ENCODE assay signal across 17 cellular contexts in genomic region chr11:68692115-68692514, GRCh38. TPM values are rescaled to one million over a fixed set of nuclear protein-coding genes. Genes with fewer than 3 reads are reported as not detected.
A peak's percentile ranks its signal among the peaks of the same experiment; 100 is the strongest.
DNase-seq lines count a peak whose midpoint lies in the region; ATAC-seq and TF ChIP-seq lines count a peak whose summit lies in the region.
"Had no signal": no experiment of that assay in that cellular context is flagged by ENCODE, and none has a peak within 500 bp of the region (broad histone marks: within the 10 kb centered on the region; RNA-seq: fewer than 3 reads in every experiment).

No MANE protein-coding gene starts in this region.

- DNase-seq in Right ventricle myocardium inferior (ENCODE audit: missing footprints): peak; percentile 47
- DNase-seq in left ventricle myocardium inferior: no peak
- no peak for DNase-seq in T-helper 17 cell
- DNase-seq in islet precursor cell: peak; percentile 25
- peak; percentile 13 for DNase-seq in osteoblast (ENCODE audit: insufficient read length, low spot score, missing footprints)
- DNase-seq in smooth muscle cell (lab: John Stamatoyannopoulos, UW; ENCODE audit: unreplicated experiment): no peak
- no peak for DNase-seq in activated CD4-positive, alpha-beta T cell treated with anti-CD3 and anti-CD28 coated beads, Interleukin-2, amount 50 U/mL, for 48 hours
- DNase-seq: 8988T; CD4-positive, alpha-beta memory T cell; DMS153; DMS79; GDM1 had no signal

- no peaks in the 10 kb centered on the region for H3K4me1 ChIP-seq in left ventricle myocardium inferior
- no peaks in the 10 kb centered on the region for H3K4me1 ChIP-seq in osteoblast (ENCODE audit: insufficient read depth, low read length)
- no peaks in the 10 kb centered on the region for H3K4me1 ChIP-seq in smooth muscle cell (ENCODE audit: low read depth)
- H3K4me1 ChIP-seq: HAP-1 had no signal

- ATAC-seq in Right ventricle myocardium inferior (no peak), T-helper 17 cell (no peak), HG02571 (IDR thresholded peaks at IDR 0.05; ENCODE audit: unreplicated experiment) (no peak)
- ATAC-seq: GM23338 had no signal

- H3K27me3 ChIP-seq in left ventricle myocardium inferior (ENCODE audit: low read depth) (peaks cover 92% of the 10 kb centered on the region), osteoblast (ENCODE audit: insufficient read depth, low read length) (peaks cover 46% of the 10 kb centered on the region), smooth muscle cell (ENCODE audit: low read depth) (peaks cover 2% of the 10 kb centered on the region)

- H3K4me3 ChIP-seq in left ventricle myocardium inferior (no peak overlapping the region), osteoblast (ENCODE audit: insufficient read depth, low read length) (no peak overlapping the region), smooth muscle cell (no peak overlapping the region)
- H3K4me3 ChIP-seq: BLaER1, GM23338, HAP-1 had no signal

- H3K36me3 Mint-ChIP-seq in T-helper 17 cell (ENCODE audit: low read depth): peaks cover 6% of the 10 kb centered on the region
- H3K36me3 Mint-ChIP-seq: CD14-positive monocyte had no signal

- peak overlapping the region; percentile 60 for H3K27ac Mint-ChIP-seq in T-helper 17 cell
- H3K27ac Mint-ChIP-seq: CD14-positive monocyte, GM23338 had no signal

- WGBS in smooth muscle cell (ENCODE audit: low lambda C conversion rate): 95% methylated on average over 10 of the region's 10 CpGs

- TF ChIP-seq CTCF in left ventricle myocardium inferior (IDR thresholded peaks at IDR 0.05; ENCODE audit: borderline replicate concordance) (no peak), osteoblast (IDR thresholded peaks at IDR 0.05; ENCODE audit: extremely low read depth, low read depth, low read length) (no peak), smooth muscle cell (IDR thresholded peaks at IDR 0.05; ENCODE audit: borderline replicate concordance, insufficient read depth, poor library complexity, severe bottlenecking) (no peak)

- H3K4me3 Mint-ChIP-seq in T-helper 17 cell: no peak overlapping the region
- H3K4me3 Mint-ChIP-seq: CD14-positive monocyte; CD4-positive, alpha-beta memory T cell; GM23338 had no signal

- H2AFZ ChIP-seq in osteoblast (ENCODE audit: low read length) (no peak overlapping the region), smooth muscle cell (ENCODE audit: low read depth) (no peak overlapping the region)
- H2AFZ ChIP-seq: GM23338 had no signal

- no peak overlapping the region for H3K9ac ChIP-seq in smooth muscle cell (ENCODE audit: low read depth)
- H3K9ac ChIP-seq: BLaER1 had no signal

- H3K4me2 ChIP-seq in osteoblast (ENCODE audit: insufficient read depth, low read length): no peak overlapping the region
- H3K4me2 ChIP-seq in smooth muscle cell: no peak overlapping the region
- H3K4me2 ChIP-seq: GM23338 had no signal

- H3F3A ChIP-seq in smooth muscle cell (ENCODE audit: low read depth): no peaks in the 10 kb centered on the region

- intact Hi-C loops in Right ventricle myocardium inferior (cut with DNase I) (no loop called here), left ventricle myocardium inferior (cut with micrococcal nuclease) (no loop called here)

- no peaks in the 10 kb centered on the region for H3K79me2 ChIP-seq in osteoblast (ENCODE audit: insufficient read depth, low read length)
- no peaks in the 10 kb centered on the region for H3K79me2 ChIP-seq in smooth muscle cell (ENCODE audit: low read depth)

- peaks cover 23% of the 10 kb centered on the region for H3K27me3 Mint-ChIP-seq in T-helper 17 cell

- H3K9me3 ChIP-seq in left ventricle myocardium inferior (replicated peaks): peaks cover 16% of the 10 kb centered on the region
- no peaks in the 10 kb centered on the region for H3K9me3 ChIP-seq in T-helper 17 cell (ENCODE audit: control insufficient read depth, low read length, poor library complexity, severe bottlenecking)
- no peaks in the 10 kb centered on the region for H3K9me3 ChIP-seq in osteoblast (ENCODE audit: low read depth, low read length)
- H3K9me3 ChIP-seq in smooth muscle cell (replicated peaks; ENCODE audit: low read depth): no peaks in the 10 kb centered on the region

- H3K4me1 Mint-ChIP-seq in T-helper 17 cell: peaks cover 24% of the 10 kb centered on the region
- H3K4me1 Mint-ChIP-seq: CD14-positive monocyte had no signal

- H3K27ac ChIP-seq in left ventricle myocardium inferior (replicated peaks) (no peak overlapping the region), osteoblast (ENCODE audit: low read depth, low read length) (no peak overlapping the region), smooth muscle cell (ENCODE audit: low read depth) (no peak overlapping the region)
- H3K27ac ChIP-seq: BLaER1 had no signal

- no peaks in the 10 kb centered on the region for H3K36me3 ChIP-seq in left ventricle myocardium inferior
- H3K36me3 ChIP-seq in osteoblast (ENCODE audit: insufficient read depth, low read length): no peaks in the 10 kb centered on the region
- H3K36me3 ChIP-seq in smooth muscle cell (ENCODE audit: low read depth): no peaks in the 10 kb centered on the region
- H3K36me3 ChIP-seq: BLaER1, HAP-1 had no signal

- H4K20me1 ChIP-seq in osteoblast (ENCODE audit: insufficient read depth, low read length) (no peaks in the 10 kb centered on the region), smooth muscle cell (ENCODE audit: low read depth) (no peaks in the 10 kb centered on the region)
- H4K20me1 ChIP-seq: BLaER1 had no signal

RNA-seq across cellular contexts. Expression of gene GAL, which starts 7.8 kb away (rescaled TPM):
- total RNA-seq in Right ventricle myocardium inferior (not detected), left ventricle myocardium inferior (0.58 TPM), T-helper 17 cell (not detected), osteoblast (not detected in 2 replicates), smooth muscle cell (6.9 and 19.4 TPM in 2 replicates)
- 55.5 and 61.5 TPM in 2 replicates for polyA plus RNA-seq in smooth muscle cell
- total RNA-seq: CD4-positive, alpha-beta memory T cell had no signal
- polyA plus RNA-seq: CD14-positive monocyte; CD4-positive, alpha-beta memory T cell had no signal

RNA-seq across cellular contexts. Expression of gene TESMIN, which starts 59.2 kb away (rescaled TPM):
- total RNA-seq in Right ventricle myocardium inferior (0.27 TPM), left ventricle myocardium inferior (0.52 TPM), T-helper 17 cell (1 to 10 TPM; 5.0 to 5.5 TPM), osteoblast (not detected in 2 replicates), smooth muscle cell (0.45 and 1.3 TPM in 2 replicates)
- polyA plus RNA-seq in smooth muscle cell: 1.6 and 4.8 TPM in 2 replicates

Comparison
In these comparisons a context has a peak if more than half of its experiments do, and no peak if none do; other contexts are left out.
1. DNase-seq: peak in Right ventricle myocardium inferior (single experiment), islet precursor cell (single experiment) and osteoblast (single experiment); none in left ventricle myocardium inferior (single experiment), T-helper 17 cell (0 of 3), smooth muscle cell (single experiment) and activated CD4-positive, alpha-beta T cell treated with anti-CD3 and anti-CD28 coated beads, Interleukin-2, amount 50 U/mL, for 48 hours (0 of 2).